ENCODE assay signal across 8 cellular contexts in genomic region chr3:163490119-163490518, GRCh38.
A peak's percentile ranks its signal among the peaks of the same experiment; 100 is the strongest.
DNase-seq lines count a peak whose midpoint lies in the region; ATAC-seq and TF ChIP-seq lines count a peak whose summit lies in the region.

No MANE protein-coding gene starts in this region.

- peak; percentile 80 for ATAC-seq in HG02981 (IDR thresholded peaks at IDR 0.05; ENCODE audit: unreplicated experiment)

- no peaks in the 10 kb centered on the region for H3K36me3 Mint-ChIP-seq in endodermal cell (ENCODE audit: low read depth)

- no peak overlapping the region for H3K4me3 ChIP-seq in NT2/D1 (ENCODE audit: insufficient read length, low read depth)
- H3K4me3 ChIP-seq in endodermal cell (ENCODE audit: low read length) = no peak overlapping the region
- H3K4me3 ChIP-seq in retinal pigment epithelial cell (ENCODE audit: low read length) = no peak overlapping the region

- H3K9ac ChIP-seq in NT2/D1 (ENCODE audit: insufficient read length, low read depth) (no peak overlapping the region), endodermal cell (ENCODE audit: extremely low read depth, low read length, poor library complexity, severe bottlenecking) (no peak overlapping the region)

- no peaks in the 10 kb centered on the region for H3K36me3 ChIP-seq in NT2/D1 (ENCODE audit: insufficient read depth, insufficient read length, low read length)
- no peaks in the 10 kb centered on the region for H3K36me3 ChIP-seq in endodermal cell (ENCODE audit: control insufficient read depth, insufficient read depth, low read length)

- H3K4me3 Mint-ChIP-seq in endodermal cell = no peak overlapping the region

- H3K9me3 ChIP-seq in NT2/D1 (ENCODE audit: insufficient read depth, low read length) (peaks cover 6% of the 10 kb centered on the region; the same call in 1 of the 2 replicates), endodermal cell (ENCODE audit: control insufficient read depth, low read length) (peaks cover 6% of the 10 kb centered on the region)

- no peak overlapping the region for H3K27ac Mint-ChIP-seq in endodermal cell

- H3K27me3 Mint-ChIP-seq in endodermal cell (ENCODE audit: insufficient read depth) = no peaks in the 10 kb centered on the region

- 94% methylated on average over 1 of the region's 1 CpG; no CpG with 5 or more reads in 1 of the 2 experiments for WGBS in endodermal cell (ENCODE audit: insufficient coverage in 1 of 2, insufficient read length in 1 of 2), 2 experiments

- no peaks in the 10 kb centered on the region for H3K4me1 Mint-ChIP-seq in endodermal cell

- intact Hi-C loops in posterior vena cava (cut with DNase I) = no loop called here

- H3K4me1 ChIP-seq in NT2/D1 (ENCODE audit: insufficient read depth, insufficient read length) (no peaks in the 10 kb centered on the region), endodermal cell (ENCODE audit: control insufficient read depth, insufficient read depth, low read length) (no peaks in the 10 kb centered on the region)

- H3K27ac ChIP-seq in endodermal cell (ENCODE audit: low read depth, low read length) = no peak overlapping the region

- no peaks in the 10 kb centered on the region for H3K27me3 ChIP-seq in NT2/D1 (ENCODE audit: insufficient read depth, insufficient read length)
- H3K27me3 ChIP-seq in endodermal cell (ENCODE audit: control insufficient read depth, insufficient read depth, low read length, poor library complexity, severe bottlenecking) = no peaks in the 10 kb centered on the region

- DNase-seq in CD1c-positive myeloid dendritic cell (ENCODE audit: extremely low spot score) (peak; percentile 5), NT2/D1 (ENCODE audit: low read depth, low spot score) (peak; percentile 40), endodermal cell (peak; percentile 93), retinal pigment epithelial cell (ENCODE audit: low read depth) (no peak), GM19238 (ENCODE audit: insufficient read length, low spot score) (no peak), posterior vena cava (ENCODE audit: low spot score) (no peak)

- TF ChIP-seq CTCF in GM12874 (IDR thresholded peaks at IDR 0.05; ENCODE audit: insufficient read depth, low read depth, low read length) (peak; percentile 54; the same call in 1 of the 2 replicates), endodermal cell (conservative IDR thresholded peaks at IDR 0.05) (peak; percentile 87), retinal pigment epithelial cell (conservative IDR thresholded peaks at IDR 0.05; ENCODE audit: low read depth, low read length) (peak; percentile 74)

- H3K9me3 Mint-ChIP-seq in endodermal cell = peaks cover 8% of the 10 kb centered on the region

Comparison
In these comparisons a context has a peak if more than half of its experiments do, and no peak if none do; other contexts are left out.
1. DNase-seq: peak in CD1c-positive myeloid dendritic cell (single experiment), NT2/D1 (single experiment) and endodermal cell (single experiment); none in retinal pigment epithelial cell (single experiment), GM19238 (single experiment) and posterior vena cava (single experiment).
2. Peak in every context shown above with its lines, with median percentiles within 50 percentile points of each other: CTCF ChIP-seq.